ENCODE assay signal across 8 cellular contexts in genomic region chr10:79250259-79250658, GRCh38.
A peak's percentile ranks its signal among the peaks of the same experiment; 100 is the strongest.
DNase-seq lines count a peak whose midpoint lies in the region; ATAC-seq lines count a peak whose summit lies in the region.

No MANE protein-coding gene starts in this region.

- peak; percentile 23 for ATAC-seq in HG03439 (IDR thresholded peaks at IDR 0.05; ENCODE audit: unreplicated experiment)
- ATAC-seq in central memory CD8-positive, alpha-beta T cell (replicated peaks; ENCODE audit: extremely low read depth, poor library complexity, severe bottlenecking) = no peak

- H3K27me3 Mint-ChIP-seq in activated CD4-positive, alpha-beta T cell treated with anti-CD3 and anti-CD28 coated beads, Interleukin-2, amount 10 ng/mL, durations not matched to agents 24 days and 14 days = no peaks in the 10 kb centered on the region
- H3K27me3 Mint-ChIP-seq in central memory CD8-positive, alpha-beta T cell = no peaks in the 10 kb centered on the region
- H3K27me3 Mint-ChIP-seq in stimulated activated naive CD8-positive, alpha-beta T cell treated with anti-CD3 and anti-CD28 coated beads, Interleukin-15, Interleukin-2, amounts not matched to agents 100 ng/mL and 50 ng/mL, for 24 hours = no peaks in the 10 kb centered on the region

- H3K4me3 Mint-ChIP-seq in activated CD4-positive, alpha-beta T cell treated with anti-CD3 and anti-CD28 coated beads, Interleukin-2, amount 10 ng/mL, durations not matched to agents 24 days and 14 days = peak overlapping the region; percentile 71
- H3K4me3 Mint-ChIP-seq in central memory CD8-positive, alpha-beta T cell = peak overlapping the region; percentile 63
- H3K4me3 Mint-ChIP-seq in stimulated activated naive CD8-positive, alpha-beta T cell treated with anti-CD3 and anti-CD28 coated beads, Interleukin-15, Interleukin-2, amounts not matched to agents 100 ng/mL and 50 ng/mL, for 24 hours = peak overlapping the region; percentile 43

- peaks cover 14% of the 10 kb centered on the region for H3K36me3 Mint-ChIP-seq in activated CD4-positive, alpha-beta T cell treated with anti-CD3 and anti-CD28 coated beads, Interleukin-2, amount 10 ng/mL, durations not matched to agents 24 days and 14 days (ENCODE audit: low read depth)
- peaks cover 7% of the 10 kb centered on the region for H3K36me3 Mint-ChIP-seq in central memory CD8-positive, alpha-beta T cell (ENCODE audit: insufficient read depth)
- H3K36me3 Mint-ChIP-seq in stimulated activated naive CD8-positive, alpha-beta T cell treated with anti-CD3 and anti-CD28 coated beads, Interleukin-15, Interleukin-2, amounts not matched to agents 100 ng/mL and 50 ng/mL, for 24 hours (ENCODE audit: low read depth) = peaks cover 2% of the 10 kb centered on the region

- peak overlapping the region; percentile 47 for H3K27ac Mint-ChIP-seq in activated CD4-positive, alpha-beta T cell treated with anti-CD3 and anti-CD28 coated beads, Interleukin-2, amount 10 ng/mL, durations not matched to agents 24 days and 14 days
- H3K27ac Mint-ChIP-seq in central memory CD8-positive, alpha-beta T cell (ENCODE audit: low read depth) = peak overlapping the region; percentile 66
- peak overlapping the region; percentile 90 for H3K27ac Mint-ChIP-seq in stimulated activated naive CD8-positive, alpha-beta T cell treated with anti-CD3 and anti-CD28 coated beads, Interleukin-15, Interleukin-2, amounts not matched to agents 100 ng/mL and 50 ng/mL, for 24 hours

- intact Hi-C loops in activated CD4-positive, alpha-beta T cell treated with anti-CD3 and anti-CD28 coated beads, Interleukin-2, amount 10 ng/mL, durations not matched to agents 24 days and 14 days (cut with micrococcal nuclease) = no loop called here

- no peaks in the 10 kb centered on the region for H3K9me3 Mint-ChIP-seq in activated CD4-positive, alpha-beta T cell treated with anti-CD3 and anti-CD28 coated beads, Interleukin-2, amount 10 ng/mL, durations not matched to agents 24 days and 14 days
- H3K9me3 Mint-ChIP-seq in central memory CD8-positive, alpha-beta T cell = no peaks in the 10 kb centered on the region
- H3K9me3 Mint-ChIP-seq in stimulated activated naive CD8-positive, alpha-beta T cell treated with anti-CD3 and anti-CD28 coated beads, Interleukin-15, Interleukin-2, amounts not matched to agents 100 ng/mL and 50 ng/mL, for 24 hours = no peaks in the 10 kb centered on the region

- H3K4me1 Mint-ChIP-seq in activated CD4-positive, alpha-beta T cell treated with anti-CD3 and anti-CD28 coated beads, Interleukin-2, amount 10 ng/mL, durations not matched to agents 24 days and 14 days = peaks cover 66% of the 10 kb centered on the region
- peaks cover 67% of the 10 kb centered on the region for H3K4me1 Mint-ChIP-seq in central memory CD8-positive, alpha-beta T cell
- peaks cover 65% of the 10 kb centered on the region for H3K4me1 Mint-ChIP-seq in stimulated activated naive CD8-positive, alpha-beta T cell treated with anti-CD3 and anti-CD28 coated beads, Interleukin-15, Interleukin-2, amounts not matched to agents 100 ng/mL and 50 ng/mL, for 24 hours (ENCODE audit: low read depth)

- no peak for DNase-seq in activated CD4-positive, alpha-beta T cell treated with anti-CD3 and anti-CD28 coated beads, Interleukin-2, amount 10 ng/mL, durations not matched to agents 24 days and 14 days
- no peak for DNase-seq in activated CD4-positive, alpha-beta T cell treated with anti-CD3 and anti-CD28 coated beads, Interleukin-2, amount 50 U/mL, for 48 hours
- no peak for DNase-seq in central memory CD8-positive, alpha-beta T cell (ENCODE audit: low spot score in 2 of 2)
- DNase-seq in GDM1 (lab: John Stamatoyannopoulos, UW) = no peak
- no peak for DNase-seq in NCI-H2196 (lab: John Stamatoyannopoulos, UW; ENCODE audit: unreplicated experiment)
- DNase-seq in activated CD4-positive, alpha-beta T cell treated with anti-CD3 and anti-CD28 coated beads for 48 hours = no peak
